ENCODE assay signal across 24 cellular contexts in genomic region chr1:94856868-94857267, GRCh38.
"Had no signal": no experiment of that assay in that cellular context is flagged by ENCODE, and none has a peak within 500 bp of the region (broad histone marks: within the 10 kb centered on the region; RNA-seq: fewer than 3 reads in every experiment).

No MANE protein-coding gene starts in this region.

- ATAC-seq: effector memory CD8-positive, alpha-beta T cell; esophagus mucosa; gastrocnemius medialis; heart right ventricle; left cardiac atrium; left lung; left ventricle myocardium superior; lower lobe of right lung had no signal

- H3K36me3 ChIP-seq: colonic mucosa, esophagus squamous epithelium, gastrocnemius medialis, heart right ventricle, left lung, lower lobe of right lung had no signal

- H3K4me3 ChIP-seq: colonic mucosa, esophagus squamous epithelium, gastrocnemius medialis, heart right ventricle, left lung, lower lobe of right lung had no signal

- H3K27ac ChIP-seq: epithelial cell of prostate, esophagus squamous epithelium, gastrocnemius medialis, heart right ventricle, lower lobe of right lung had no signal

- H3K9me3 ChIP-seq: colonic mucosa, esophagus squamous epithelium, gastrocnemius medialis, heart right ventricle, left lung, lower lobe of right lung had no signal

- H3K27me3 ChIP-seq: colonic mucosa, esophagus squamous epithelium, gastrocnemius medialis, heart right ventricle, left lung had no signal

- FAIRE-seq: endometrium, islet of Langerhans, keratinocyte had no signal

- DNase-seq: colonic mucosa; cortex of kidney; effector CD8-positive, alpha-beta T cell; effector memory CD8-positive, alpha-beta T cell; endodermal cell; erythroblast; esophagus squamous epithelium; foreskin fibroblast; foreskin melanocyte; gastrocnemius medialis; glutamatergic neuron; head of caudate nucleus; heart right ventricle; hippocampal formation; left cardiac atrium; left lung; left ventricle myocardium superior; lower lobe of right lung; mesenchymal stem cell had no signal
